25 cellular contexts compared by ENCODE assay signal in the genomic region with DNA sequence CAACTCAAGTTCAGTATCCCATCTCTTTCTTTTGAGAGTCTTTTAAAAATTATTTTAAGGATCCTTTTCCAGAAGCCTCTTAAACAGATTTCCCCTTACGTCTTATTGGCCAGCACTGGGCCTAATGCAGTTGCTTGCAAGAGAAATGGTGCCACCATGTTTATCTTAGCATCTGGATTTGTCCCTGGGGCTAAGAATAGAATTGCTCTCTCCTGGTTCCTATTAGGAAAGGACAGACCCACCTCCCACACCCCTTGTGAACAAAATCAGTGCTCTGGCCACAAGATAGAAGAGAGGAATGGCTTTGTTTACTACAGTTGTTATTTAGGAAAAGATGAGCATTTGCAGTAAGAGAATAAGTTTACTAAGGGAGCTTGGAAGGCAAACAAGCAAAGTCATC.
"Had no signal": no experiment of that assay in that cellular context is flagged by ENCODE, and none has a peak within 500 bp of the region (broad histone marks: within the 10 kb centered on the region; RNA-seq: fewer than 3 reads in every experiment).

No MANE protein-coding gene starts in this region.

- H3K9me3 Mint-ChIP-seq: activated naive CD8-positive, alpha-beta T cell treated with anti-CD3 and anti-CD28 coated beads, Interleukin-2, amount 10 ng/mL, durations not matched to agents 7 days and 5 days; T-helper 2 cell treated with Interferon-gamma antibody and Interleukin-4, amounts not matched to agents 5 μg/mL and 100 μg/mL, for 36 hours had no signal

- H3K4me1 ChIP-seq: adrenal gland, breast epithelium had no signal

- ATAC-seq: activated CD8-positive, alpha-beta T cell treated with anti-CD3 and anti-CD28 coated beads, Interleukin-2, amount 10 ng/mL, durations not matched to agents 7 days and 5 days; HepG2 had no signal

- H3K27ac ChIP-seq: adrenal gland, breast epithelium, SK-N-MC had no signal

- H3K9me3 ChIP-seq: adrenal gland, breast epithelium had no signal

- H3K27me3 Mint-ChIP-seq: activated naive CD8-positive, alpha-beta T cell treated with anti-CD3 and anti-CD28 coated beads, Interleukin-2, amount 10 ng/mL, durations not matched to agents 7 days and 5 days had no signal

- H3K27ac Mint-ChIP-seq: activated CD8-positive, alpha-beta T cell treated with anti-CD3 and anti-CD28 coated beads, Interleukin-2, amount 10 ng/mL, durations not matched to agents 7 days and 5 days; activated naive CD8-positive, alpha-beta T cell treated with anti-CD3 and anti-CD28 coated beads, Interleukin-2, amount 10 ng/mL, durations not matched to agents 7 days and 5 days; T-helper 2 cell treated with Interferon-gamma antibody and Interleukin-4, amounts not matched to agents 5 μg/mL and 100 μg/mL, for 36 hours had no signal

- H3K4me3 ChIP-seq: adrenal gland, breast epithelium, MG63, SK-N-MC had no signal

- H3K4me3 Mint-ChIP-seq: activated CD8-positive, alpha-beta T cell treated with anti-CD3 and anti-CD28 coated beads, Interleukin-2, amount 10 ng/mL, durations not matched to agents 7 days and 5 days; activated naive CD8-positive, alpha-beta T cell treated with anti-CD3 and anti-CD28 coated beads, Interleukin-2, amount 10 ng/mL, durations not matched to agents 7 days and 5 days; T-helper 2 cell treated with Interferon-gamma antibody and Interleukin-4, amounts not matched to agents 5 μg/mL and 100 μg/mL, for 36 hours had no signal

- H3K36me3 ChIP-seq: breast epithelium had no signal

- DNase-seq: activated CD4-positive, alpha-beta T cell treated with anti-CD3 and anti-CD28 coated beads for 48 hours; activated CD4-positive, alpha-beta T cell treated with anti-CD3 and anti-CD28 coated beads, Interleukin-2, amount 50 U/mL, for 4 hours; activated CD4-positive, CD25-positive, alpha-beta regulatory T cell treated with anti-CD3 and anti-CD28 coated beads, Interleukin-2, amount 50 U/mL, for 72 hours; activated CD8-positive, alpha-beta memory T cell treated with anti-CD3 and anti-CD28 coated beads, Interleukin-2, amount 50 U/mL, for 48 hours; activated CD8-positive, alpha-beta T cell treated with anti-CD3 and anti-CD28 coated beads, Interleukin-2, amount 10 ng/mL, durations not matched to agents 7 days and 5 days; activated naive CD4-positive, alpha-beta T cell treated with anti-CD3 and anti-CD28 coated beads, Interleukin-2, amount 50 U/mL, for 16 hours; activated naive CD8-positive, alpha-beta T cell treated with anti-CD3 and anti-CD28 coated beads, Interleukin-2, amount 10 ng/mL, durations not matched to agents 7 days and 5 days; activated T-cell treated with anti-CD3 and anti-CD28 coated beads, Interleukin-2, amount 50 U/mL, for 1 hour; adrenal gland; anterior cingulate cortex; MG63; NCI-H1105 treated with DMSO at 0.1 percent for 48 hours; NCI-H1436 treated with DMSO at 0.1 percent for 48 hours; NCI-H187; NCI-H2081; NCI-H2227 treated with DMSO at 0.1 percent for 48 hours; NCI-H446 treated with DMSO at 0.1 percent for 48 hours; NCI-H524 treated with DMSO at 0.1 percent for 48 hours; NCI-H774; SIG-M5; SW 1271 had no signal

- H3K27me3 ChIP-seq: adrenal gland, breast epithelium, MG63 had no signal
